In genomic region chr12:129700036-129700435, GRCh38 we compare ENCODE assay signal across 22 cellular contexts.
"Had no signal": no experiment of that assay in that cellular context is flagged by ENCODE, and none has a peak within 500 bp of the region (broad histone marks: within the 10 kb centered on the region; RNA-seq: fewer than 3 reads in every experiment).

No MANE protein-coding gene starts in this region.

- FAIRE-seq: islet of Langerhans, pancreas, urothelium cell line had no signal

- H3K4me3 Mint-ChIP-seq: immature natural killer cell; mesothelial cell of epicardium; naive thymus-derived CD4-positive, alpha-beta T cell; nephron progenitor cell; neural progenitor cell; stimulated activated effector memory CD8-positive, alpha-beta T cell treated with anti-CD3 and anti-CD28 coated beads, Interleukin-12 subunit alpha, Interleukin-12 subunit beta, amount 100 ng/mL, for 72 hours had no signal

- ATAC-seq: naive thymus-derived CD4-positive, alpha-beta T cell; pancreas; right cardiac atrium; sciatic nerve; stimulated activated effector memory CD8-positive, alpha-beta T cell treated with anti-CD3 and anti-CD28 coated beads, Interleukin-12 subunit alpha, Interleukin-12 subunit beta, amount 100 ng/mL, for 72 hours; upper lobe of right lung had no signal

- H3K27ac Mint-ChIP-seq: immature natural killer cell; mesothelial cell of epicardium; naive thymus-derived CD4-positive, alpha-beta T cell; nephron progenitor cell; neural progenitor cell; stimulated activated effector memory CD8-positive, alpha-beta T cell treated with anti-CD3 and anti-CD28 coated beads, Interleukin-12 subunit alpha, Interleukin-12 subunit beta, amount 100 ng/mL, for 72 hours had no signal

- H3K36me3 Mint-ChIP-seq: immature natural killer cell; mesothelial cell of epicardium; stimulated activated effector memory CD8-positive, alpha-beta T cell treated with anti-CD3 and anti-CD28 coated beads, Interleukin-12 subunit alpha, Interleukin-12 subunit beta, amount 100 ng/mL, for 72 hours had no signal

- H3K4me1 Mint-ChIP-seq: immature natural killer cell; mesothelial cell of epicardium; naive thymus-derived CD4-positive, alpha-beta T cell; nephron progenitor cell; stimulated activated effector memory CD8-positive, alpha-beta T cell treated with anti-CD3 and anti-CD28 coated beads, Interleukin-12 subunit alpha, Interleukin-12 subunit beta, amount 100 ng/mL, for 72 hours had no signal

- DNase-seq: head of caudate nucleus; hypothalamus; immature natural killer cell; left ventricle myocardium inferior; mesendoderm; naive thymus-derived CD4-positive, alpha-beta T cell; nephron progenitor cell; pancreas; posterior cingulate gyrus; retina; stimulated activated CD4-positive, alpha-beta T cell treated with anti-CD3 and anti-CD28 coated beads, Interleukin-4, amount 100 ng/mL, for 24 hours; stimulated activated naive CD4-positive, alpha-beta T cell treated with Interleukin-2 at 50 U/mL for 16 hours; tibial artery; trophoblast cell; upper lobe of right lung had no signal
